25 cellular contexts compared by ENCODE assay signal in genomic region chr5:180575571-180575970, GRCh38. TPM values are rescaled to one million over a fixed set of nuclear protein-coding genes. Genes with fewer than 3 reads are reported as not detected.
DNase-seq lines count a peak whose midpoint lies in the region; ATAC-seq, FAIRE-seq and TF ChIP-seq lines count a peak whose summit lies in the region.
"Had no signal": no experiment of that assay in that cellular context is flagged by ENCODE, and none has a peak within 500 bp of the region (broad histone marks: within the 10 kb centered on the region; RNA-seq: fewer than 3 reads in every experiment).

No MANE protein-coding gene starts in this region.

- in situ Hi-C loops in GM23248 (cut with MboI) = no loop called here

- intact Hi-C loops in prostate gland (cut with DNase I) = no loop called here

- H3K9me3 ChIP-seq in GM23248 (ENCODE audit: low read depth) (no peaks in the 10 kb centered on the region), prostate gland (no peaks in the 10 kb centered on the region)
- H3K9me3 ChIP-seq: MG63, Peyer's patch, SJSA1 had no signal

- H3K27me3 Mint-ChIP-seq in activated naive CD8-positive, alpha-beta T cell treated with anti-CD3 and anti-CD28 coated beads, Interleukin-2, amount 50 U/mL, for 24 hours = no peaks in the 10 kb centered on the region

- no peak overlapping the region for H3K4me2 ChIP-seq in GM23248 (ENCODE audit: unreplicated experiment)
- H3K4me2 ChIP-seq: KMS-11 had no signal

- H3K9me3 Mint-ChIP-seq in activated naive CD8-positive, alpha-beta T cell treated with anti-CD3 and anti-CD28 coated beads, Interleukin-2, amount 50 U/mL, for 24 hours = no peaks in the 10 kb centered on the region
- H3K9me3 Mint-ChIP-seq: H9 had no signal

- H3K27ac ChIP-seq in GM23248 (no peak overlapping the region), prostate gland (no peak overlapping the region)
- H3K27ac ChIP-seq: C4-2B, KMS-11, Peyer's patch, SJSA1 had no signal

- TF ChIP-seq CTCF in AG10803 (conservative IDR thresholded peaks at IDR 0.05; ENCODE audit: low read length) (no peak), prostate gland (IDR thresholded peaks at IDR 0.05) (no peak)

- H4K20me1 ChIP-seq in GM23248 (ENCODE audit: insufficient read depth) = no peaks in the 10 kb centered on the region; the same call in 1 of the 2 replicates

- 0 out of 2 replicates have a peak, but pooled peaks cover 8% of the 10 kb centered on the region for H3F3A ChIP-seq in GM23248 (ENCODE audit: insufficient read depth)

- TF ChIP-seq POLR2A in prostate gland (IDR thresholded peaks at IDR 0.05) = no peak

- H3K36me3 Mint-ChIP-seq in activated naive CD8-positive, alpha-beta T cell treated with anti-CD3 and anti-CD28 coated beads, Interleukin-2, amount 50 U/mL, for 24 hours (ENCODE audit: low read depth) = peaks cover 52% of the 10 kb centered on the region

- H3K27me3 ChIP-seq in GM23248 (replicated peaks; ENCODE audit: insufficient read depth) (no peaks in the 10 kb centered on the region), prostate gland (replicated peaks; ENCODE audit: insufficient read depth) (no peaks in the 10 kb centered on the region)
- H3K27me3 ChIP-seq: MG63, Peyer's patch, SJSA1 had no signal

- no peaks in the 10 kb centered on the region for H3K79me2 ChIP-seq in GM23248 (ENCODE audit: insufficient read depth)

- H3K36me3 ChIP-seq in GM23248 (ENCODE audit: low read depth) (peaks cover 36% of the 10 kb centered on the region), prostate gland (no peaks in the 10 kb centered on the region)

- H2AFZ ChIP-seq in GM23248 = no peak overlapping the region

- H3K27ac Mint-ChIP-seq in activated naive CD8-positive, alpha-beta T cell treated with anti-CD3 and anti-CD28 coated beads, Interleukin-2, amount 50 U/mL, for 24 hours = peak overlapping the region; percentile 5
- H3K27ac Mint-ChIP-seq: H9 had no signal

- ATAC-seq in activated naive CD8-positive, alpha-beta T cell treated with anti-CD3 and anti-CD28 coated beads, Interleukin-2, amount 50 U/mL, for 24 hours = no peak
- no peak for ATAC-seq in GM21390 (IDR thresholded peaks at IDR 0.05; ENCODE audit: unreplicated experiment)

- 71 to 74% methylated on average over 2 of the region's 2 CpGs for WGBS in GM23248 (ENCODE audit: low coverage in 1 of 2, low lambda C conversion rate in 2 of 2, missing lambda C conversion rate in 2 of 2), 2 experiments
- 76% methylated on average over 2 of the region's 2 CpGs for WGBS in prostate gland

- peak; percentile 3 for FAIRE-seq in frontal cortex (lab: Jason Lieb, UNC)
- FAIRE-seq: GM12892, GM18507 had no signal

- H3K4me3 ChIP-seq in AG10803 (ENCODE audit: low read length) (no peak overlapping the region), GM23248 (no peak overlapping the region), prostate gland (no peak overlapping the region)
- H3K4me3 ChIP-seq: MG63, Peyer's patch, SJSA1 had no signal

- H3K4me1 Mint-ChIP-seq in activated naive CD8-positive, alpha-beta T cell treated with anti-CD3 and anti-CD28 coated beads, Interleukin-2, amount 50 U/mL, for 24 hours = peaks cover 11% of the 10 kb centered on the region
- H3K4me1 Mint-ChIP-seq: H9 had no signal

- no peak overlapping the region for H3K4me3 Mint-ChIP-seq in activated naive CD8-positive, alpha-beta T cell treated with anti-CD3 and anti-CD28 coated beads, Interleukin-2, amount 50 U/mL, for 24 hours
- H3K4me3 Mint-ChIP-seq: H9 had no signal

- no peak overlapping the region for H3K9ac ChIP-seq in GM23248
- H3K9ac ChIP-seq: KMS-11 had no signal

- DNase-seq in AG10803 (ENCODE audit: low read depth) = peak; percentile 1
- peak; percentile 20 for DNase-seq in GM23248
- no peak for DNase-seq in activated naive CD8-positive, alpha-beta T cell treated with anti-CD3 and anti-CD28 coated beads, Interleukin-2, amount 50 U/mL, for 24 hours
- DNase-seq in frontal cortex (ENCODE audit: low spot score in 2 of 2) = no peak
- DNase-seq in T-helper 9 cell = no peak
- DNase-seq in prostate gland (ENCODE audit: low spot score) = no peak
- DNase-seq: ACHN; AML-193; DMS79; H9; MG63; NCI-H1092 treated with DMSO at 0.1 percent for 48 hours; NCI-H146; NCI-H2029 treated with DMSO at 0.1 percent for 48 hours; NCI-H2171 treated with DMSO at 0.1 percent for 48 hours; NCI-H446 treated with DMSO at 0.1 percent for 48 hours; NK-92 treated with Interleukin-12 subunit alpha and Interleukin-12 subunit beta, amount 100 ng/mL, for 24 hours; Peyer's patch had no signal

- H3K4me1 ChIP-seq in GM23248 (ENCODE audit: insufficient read depth) (no peaks in the 10 kb centered on the region), prostate gland (replicated peaks) (no peaks in the 10 kb centered on the region)
- H3K4me1 ChIP-seq: Peyer's patch, SJSA1 had no signal

- H3K9me2 ChIP-seq in GM23248 (ENCODE audit: insufficient read depth) = no peaks in the 10 kb centered on the region

RNA-seq across cellular contexts. Expression of gene SCGB3A1, which starts 15.7 kb away (rescaled TPM):
- not detected in 2 replicates for total RNA-seq in GM23248 (2014; rRNA removed; shearing (Covaris generic))
- polyA plus RNA-seq in GM23248 (2016; fragmentation: Nextera tagmentation; extraction: Ambion mirVana) = not detected in 2 replicates
- not detected for total RNA-seq in frontal cortex
- total RNA-seq in prostate gland = 100 to 1,000 TPM in 1 of 2 donors, 10 to 100 TPM in 1; 32.2 to 412 TPM
- total RNA-seq: H9, HT-29, Peyer's patch, SJSA1 had no signal

Comparison
In these comparisons a context has a peak if more than half of its experiments do, and no peak if none do; other contexts are left out.
1. DNase-seq: peak in AG10803 (single experiment) and GM23248 (single experiment); none in activated naive CD8-positive, alpha-beta T cell treated with anti-CD3 and anti-CD28 coated beads, Interleukin-2, amount 50 U/mL, for 24 hours (single experiment), frontal cortex (0 of 2), T-helper 9 cell (single experiment) and prostate gland (single experiment).
2. RNA of gene SCGB3A1, which starts 15.7 kb away (total RNA-seq): 32.2 to 412 TPM in prostate gland; not detected in GM23248 and not detected in frontal cortex (single experiment); every median in the first group is over 10 times any median in the second.